In the genomic region with DNA sequence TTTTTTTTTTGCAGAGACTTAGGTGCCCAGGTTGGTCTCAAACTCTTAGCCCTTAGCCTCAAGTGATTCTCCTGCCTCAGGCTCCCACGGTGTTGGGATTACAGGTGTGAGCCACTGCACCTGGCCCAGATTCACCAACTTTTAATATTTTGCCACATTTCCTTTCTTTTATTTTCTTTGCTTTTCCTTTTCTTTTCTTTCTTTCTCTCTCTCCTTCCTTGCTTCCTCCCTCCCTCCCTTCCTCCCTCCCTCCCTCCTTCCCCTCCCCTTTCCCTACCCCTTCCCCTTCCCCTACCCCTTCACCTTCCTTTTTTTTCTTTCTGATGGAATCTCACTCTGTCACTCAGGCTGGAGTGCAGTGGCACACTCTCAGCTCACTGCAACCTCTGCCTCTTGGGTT, we compare ENCODE assay signal across 15 cellular contexts.
"Had no signal": no experiment of that assay in that cellular context is flagged by ENCODE, and none has a peak within 500 bp of the region (broad histone marks: within the 10 kb centered on the region; RNA-seq: fewer than 3 reads in every experiment).

No MANE protein-coding gene starts in this region.

- H3K36me3 ChIP-seq: suprapubic skin had no signal

- H3K9me3 ChIP-seq: body of pancreas, left lung, suprapubic skin, upper lobe of left lung had no signal

- H3K27ac ChIP-seq: left lung, suprapubic skin had no signal

- H3K4me3 ChIP-seq: body of pancreas, left lung, suprapubic skin, upper lobe of left lung had no signal

- H3K27me3 ChIP-seq: body of pancreas, left lung, suprapubic skin, upper lobe of left lung had no signal

- FAIRE-seq: colon, endometrium, frontal cortex had no signal

- ATAC-seq: activated CD4-positive, CD25-positive, alpha-beta regulatory T cell treated with anti-CD3 and anti-CD28 coated beads, Interleukin-2, amount 50 U/mL, for 24 hours; activated CD8-positive, alpha-beta T cell treated with anti-CD3 and anti-CD28 coated beads, Interleukin-2, amount 10 ng/mL, durations not matched to agents 7 days and 5 days; body of pancreas; left lung had no signal

- DNase-seq: activated CD4-positive, alpha-beta T cell treated with anti-CD3 and anti-CD28 coated beads, Interleukin-2, amount 10 ng/mL, durations not matched to agents 7 days and 5 days; activated CD8-positive, alpha-beta T cell treated with anti-CD3 and anti-CD28 coated beads, Interleukin-2, amount 10 ng/mL, durations not matched to agents 7 days and 5 days; activated naive CD4-positive, alpha-beta T cell treated with Interleukin-2 at 50 U/mL for 16 hours; activated naive CD8-positive, alpha-beta T cell treated with anti-CD3 and anti-CD28 coated beads, Interleukin-2, amount 10 ng/mL, durations not matched to agents 7 days and 5 days; activated T-cell treated with anti-CD3 and anti-CD28 coated beads, Interleukin-2, amount 50 U/mL, for 24 hours; body of pancreas; caudate nucleus; left lung; mammary epithelial cell; upper lobe of left lung had no signal
